ENCODE assay signal across 8 cellular contexts in genomic region chr1:212034516-212035122, GRCh38. TPM values are rescaled to one million over a fixed set of nuclear protein-coding genes. Genes with fewer than 3 reads are reported as not detected.
DNase-seq lines count a peak whose midpoint lies in the region; ATAC-seq lines count a peak whose summit lies in the region.

No MANE protein-coding gene starts in this region.

- peaks cover 74% of the 10 kb centered on the region for H3K4me1 Mint-ChIP-seq in activated T-helper 1 cell treated with anti-CD3 and anti-CD28 coated beads, Interleukin-12 subunit alpha, Interleukin-12 subunit beta, Interleukin-2, Interleukin-4 antibody, amounts not matched to agents 30 ng/mL and 10 ng/mL and 1 ng/mL, durations not matched to agents 14 hours and 24 hours and 36 hours (ENCODE audit: low read depth)
- peaks cover 54% of the 10 kb centered on the region for H3K4me1 Mint-ChIP-seq in stimulated activated effector memory CD8-positive, alpha-beta T cell treated with anti-CD3 and anti-CD28 coated beads, Interleukin-12 subunit alpha, Interleukin-12 subunit beta, amount 100 ng/mL, for 72 hours

- H3K4me3 ChIP-seq in iPS DF 6.9 (ENCODE audit: low read length), result peak overlapping the region; percentile 86; the same call in 1 of the 2 replicates

- no peak overlapping the region for H3K27ac ChIP-seq in iPS DF 6.9 (ENCODE audit: low read length)

- ATAC-seq in GM18873 (IDR thresholded peaks at IDR 0.05; ENCODE audit: low FRiP score, unreplicated experiment) (peak; percentile 8), HG02938 (IDR thresholded peaks at IDR 0.05; ENCODE audit: unreplicated experiment) (peak; percentile 2)
- ATAC-seq in stimulated activated effector memory CD8-positive, alpha-beta T cell treated with anti-CD3 and anti-CD28 coated beads, Interleukin-12 subunit alpha, Interleukin-12 subunit beta, amount 100 ng/mL, for 72 hours, result no peak

- H3K27ac Mint-ChIP-seq in activated T-helper 1 cell treated with anti-CD3 and anti-CD28 coated beads, Interleukin-12 subunit alpha, Interleukin-12 subunit beta, Interleukin-2, Interleukin-4 antibody, amounts not matched to agents 30 ng/mL and 10 ng/mL and 1 ng/mL, durations not matched to agents 14 hours and 24 hours and 36 hours, result peak overlapping the region; percentile 94
- peak overlapping the region; percentile 97 for H3K27ac Mint-ChIP-seq in stimulated activated effector memory CD8-positive, alpha-beta T cell treated with anti-CD3 and anti-CD28 coated beads, Interleukin-12 subunit alpha, Interleukin-12 subunit beta, amount 100 ng/mL, for 72 hours

- H3K4me3 Mint-ChIP-seq in activated T-helper 1 cell treated with anti-CD3 and anti-CD28 coated beads, Interleukin-12 subunit alpha, Interleukin-12 subunit beta, Interleukin-2, Interleukin-4 antibody, amounts not matched to agents 30 ng/mL and 10 ng/mL and 1 ng/mL, durations not matched to agents 14 hours and 24 hours and 36 hours, result peak overlapping the region; percentile 95
- peak overlapping the region; percentile 82 for H3K4me3 Mint-ChIP-seq in stimulated activated effector memory CD8-positive, alpha-beta T cell treated with anti-CD3 and anti-CD28 coated beads, Interleukin-12 subunit alpha, Interleukin-12 subunit beta, amount 100 ng/mL, for 72 hours

- H3K27me3 ChIP-seq in iPS DF 6.9 (ENCODE audit: control insufficient read depth, insufficient read depth, low read length), result no peaks in the 10 kb centered on the region

- DNase-seq in activated T-helper 1 cell treated with anti-CD3 and anti-CD28 coated beads, Interleukin-12 subunit alpha, Interleukin-12 subunit beta, Interleukin-2, Interleukin-4 antibody, amounts not matched to agents 30 ng/mL and 10 ng/mL and 1 ng/mL, durations not matched to agents 14 hours and 24 hours and 36 hours (ENCODE audit: low spot score), result no peak
- DNase-seq in iPS DF 6.9 (ENCODE audit: low read depth, low spot score) (no peak), MV-4-11 (lab: John Stamatoyannopoulos, UW) (no peak), ureter (ENCODE audit: low spot score) (no peak)
- no peak for DNase-seq in stimulated activated effector memory CD8-positive, alpha-beta T cell treated with anti-CD3 and anti-CD28 coated beads, Interleukin-12 subunit alpha, Interleukin-12 subunit beta, amount 100 ng/mL, for 72 hours (ENCODE audit: low spot score in 2 of 2)
- no peak for DNase-seq in activated CD8-positive, alpha-beta memory T cell treated with anti-CD3 and anti-CD28 coated beads, Interleukin-2, amount 50 U/mL, for 4 hours

- H3K36me3 ChIP-seq in iPS DF 6.9 (ENCODE audit: control insufficient read depth, insufficient read depth, low read length), result no peaks in the 10 kb centered on the region

- no peaks in the 10 kb centered on the region for H3K9me3 ChIP-seq in iPS DF 6.9 (ENCODE audit: control insufficient read depth, insufficient read depth, low read length)

- H3K9me3 Mint-ChIP-seq in activated T-helper 1 cell treated with anti-CD3 and anti-CD28 coated beads, Interleukin-12 subunit alpha, Interleukin-12 subunit beta, Interleukin-2, Interleukin-4 antibody, amounts not matched to agents 30 ng/mL and 10 ng/mL and 1 ng/mL, durations not matched to agents 14 hours and 24 hours and 36 hours, result no peaks in the 10 kb centered on the region
- no peaks in the 10 kb centered on the region for H3K9me3 Mint-ChIP-seq in stimulated activated effector memory CD8-positive, alpha-beta T cell treated with anti-CD3 and anti-CD28 coated beads, Interleukin-12 subunit alpha, Interleukin-12 subunit beta, amount 100 ng/mL, for 72 hours

- no CpG with 5 or more reads among the region's 13 CpGs for WGBS in iPS DF 6.9 (ENCODE audit: insufficient coverage, insufficient read length)

- intact Hi-C loops in activated T-helper 1 cell treated with anti-CD3 and anti-CD28 coated beads, Interleukin-12 subunit alpha, Interleukin-12 subunit beta, Interleukin-2, Interleukin-4 antibody, amounts not matched to agents 30 ng/mL and 10 ng/mL and 1 ng/mL, durations not matched to agents 14 hours and 24 hours and 36 hours (cut with micrococcal nuclease), result loop anchor here (1.0 to 5.0 kb wide), 19 partner anchors 22 to 983 kb away; partner anchors contain the start of genes ANGEL2, NEK2, NENF and NSL1

- no peaks in the 10 kb centered on the region for H3K4me1 ChIP-seq in iPS DF 6.9 (ENCODE audit: control insufficient read depth, insufficient read depth, low read length)

- H3K36me3 Mint-ChIP-seq in activated T-helper 1 cell treated with anti-CD3 and anti-CD28 coated beads, Interleukin-12 subunit alpha, Interleukin-12 subunit beta, Interleukin-2, Interleukin-4 antibody, amounts not matched to agents 30 ng/mL and 10 ng/mL and 1 ng/mL, durations not matched to agents 14 hours and 24 hours and 36 hours (ENCODE audit: low read depth), result peaks cover 31% of the 10 kb centered on the region
- peaks cover 66% of the 10 kb centered on the region for H3K36me3 Mint-ChIP-seq in stimulated activated effector memory CD8-positive, alpha-beta T cell treated with anti-CD3 and anti-CD28 coated beads, Interleukin-12 subunit alpha, Interleukin-12 subunit beta, amount 100 ng/mL, for 72 hours

- peaks cover 3% of the 10 kb centered on the region for H3K27me3 Mint-ChIP-seq in activated T-helper 1 cell treated with anti-CD3 and anti-CD28 coated beads, Interleukin-12 subunit alpha, Interleukin-12 subunit beta, Interleukin-2, Interleukin-4 antibody, amounts not matched to agents 30 ng/mL and 10 ng/mL and 1 ng/mL, durations not matched to agents 14 hours and 24 hours and 36 hours (ENCODE audit: insufficient read depth)

RNA-seq across cellular contexts. Expression of gene INTS7, which starts 0.7 kb away (rescaled TPM):
- 33.2 and 33.8 TPM in 2 replicates for total RNA-seq in activated T-helper 1 cell treated with anti-CD3 and anti-CD28 coated beads, Interleukin-12 subunit alpha, Interleukin-12 subunit beta, Interleukin-2, Interleukin-4 antibody, amounts not matched to agents 30 ng/mL and 10 ng/mL and 1 ng/mL, durations not matched to agents 14 hours and 24 hours and 36 hours
- 17.2 TPM for total RNA-seq in ureter

RNA-seq across cellular contexts. Expression of gene DTL, which starts 0.9 kb away (rescaled TPM):
- 91.0 and 94.8 TPM in 2 replicates for total RNA-seq in activated T-helper 1 cell treated with anti-CD3 and anti-CD28 coated beads, Interleukin-12 subunit alpha, Interleukin-12 subunit beta, Interleukin-2, Interleukin-4 antibody, amounts not matched to agents 30 ng/mL and 10 ng/mL and 1 ng/mL, durations not matched to agents 14 hours and 24 hours and 36 hours
- total RNA-seq in ureter, result 1.6 TPM

Comparison
In these comparisons a context has a peak if more than half of its experiments do, and no peak if none do; other contexts are left out.
1. RNA of gene DTL, which starts 0.9 kb away (total RNA-seq): 91.0 to 94.8 TPM in activated T-helper 1 cell treated with anti-CD3 and anti-CD28 coated beads, Interleukin-12 subunit alpha, Interleukin-12 subunit beta, Interleukin-2, Interleukin-4 antibody, amounts not matched to agents 30 ng/mL and 10 ng/mL and 1 ng/mL, durations not matched to agents 14 hours and 24 hours and 36 hours; 1.6 TPM in ureter (single experiment); every median in the first group is over 10 times any median in the second.